Comparison of ENCODE assay signal across 8 cellular contexts in the genomic region with DNA sequence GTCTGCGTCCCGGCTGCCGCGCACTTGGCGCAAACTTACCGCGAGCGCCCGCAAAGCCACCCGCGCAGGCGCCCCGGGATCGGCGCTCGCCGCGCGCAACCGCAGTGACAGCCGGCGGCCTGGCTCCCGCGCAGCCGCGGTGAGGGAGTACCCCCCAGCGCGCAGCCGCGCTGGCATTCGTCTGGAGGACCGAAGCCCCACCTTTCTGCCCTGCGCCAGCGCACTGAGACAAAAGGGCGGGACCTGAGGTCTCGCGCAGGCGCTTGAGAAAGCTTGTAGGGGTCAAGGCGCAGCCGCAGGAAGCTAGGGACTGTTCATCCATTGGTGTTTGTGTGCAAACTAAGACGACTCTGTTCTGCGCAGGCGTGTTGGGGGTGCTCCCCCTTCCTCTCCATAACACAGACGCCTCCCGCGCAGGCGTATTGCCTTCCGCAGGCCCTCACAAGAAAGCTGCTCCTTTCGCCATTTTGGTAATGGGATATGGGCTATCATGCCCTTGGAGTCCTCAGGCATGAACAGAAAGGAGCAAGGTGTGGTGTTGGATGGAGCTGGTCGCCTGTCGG. TPM values are rescaled to one million over a fixed set of nuclear protein-coding genes. Genes with fewer than 3 reads are reported as not detected.
DNase-seq lines count a peak whose midpoint lies in the region; ATAC-seq, FAIRE-seq and TF ChIP-seq lines count a peak whose summit lies in the region.

TSS of gene PHF12 (minus strand) at position 91 of the 563 bp plus-strand sequence. CDS start 558 bp downstream, outside the sequence.

- H4K20me1 ChIP-seq in BLaER1 treated with 17β-estradiol and CSF1 and Interleukin-3, amounts not matched to agents 10 nM and 100 nM: peaks cover 25 to 39% (median 28%) of the 10 kb centered on the region in 11 experiments
- H4K20me1 ChIP-seq in HepG2 (ENCODE audit: insufficient read depth, low read length): no peaks in the 10 kb centered on the region; the same call in 1 of the 2 replicates

- no peaks in the 10 kb centered on the region for H3K27me3 ChIP-seq in BLaER1 treated with 17β-estradiol and CSF1 and Interleukin-3, amounts not matched to agents 10 nM and 100 nM
- no peaks in the 10 kb centered on the region; a peak in 1 of 5 replicates for H3K27me3 ChIP-seq in HepG2 (ENCODE audit: control insufficient read depth in 1 of 2, insufficient read depth in 2 of 2, low read length in 2 of 2)

- TF ChIP-seq RAD21 in HepG2 (CRISPR knock-in tag; IDR thresholded peaks at IDR 0.05): no peak

- peak; percentile 54 for ATAC-seq in GM19395 (IDR thresholded peaks at IDR 0.05; ENCODE audit: unreplicated experiment)
- ATAC-seq in HG03565 (IDR thresholded peaks at IDR 0.05; ENCODE audit: unreplicated experiment): peak; percentile 59
- ATAC-seq in HepG2: peak; percentile 70

- peak within 1 kb of the TSS; percentile 87 to 96 (median 92) for H3K4me3 ChIP-seq in BLaER1 treated with 17β-estradiol and CSF1 and Interleukin-3, amounts not matched to agents 10 nM and 100 nM
- peak within 1 kb of the TSS; percentile 87 to 97 (median 96) for H3K4me3 ChIP-seq in HepG2 (replicated peaks in 1 of 3; ENCODE audit: insufficient read depth in 1 of 3, low read depth in 2 of 3, low read length in 3 of 3)

- TF ChIP-seq EP300 in HepG2 (IDR thresholded peaks at IDR 0.05; ENCODE audit: low read depth in 2 of 2, low read length in 2 of 2) (no peak), HepG2 (CRISPR knock-in tag; IDR thresholded peaks at IDR 0.05; ENCODE audit: borderline replicate concordance) (no peak)

- H3K36me3 ChIP-seq in BLaER1 treated with 17β-estradiol and CSF1 and Interleukin-3, amounts not matched to agents 10 nM and 100 nM: peaks cover 2 to 24% (median 10%) of the 10 kb centered on the region in 11 experiments; a peak in 16 of 22 replicates
- no peaks in the 10 kb centered on the region for H3K36me3 ChIP-seq in HepG2 (replicated peaks in 1 of 2; ENCODE audit: control insufficient read depth in 1 of 2, insufficient read depth in 2 of 2, low read length in 2 of 2)

- H3K79me2 ChIP-seq in HepG2 (ENCODE audit: insufficient read depth, low read length): peaks cover 43% of the 10 kb centered on the region

- peak within 1 kb of the TSS; percentile 87 to 96 (median 93) for H3K9ac ChIP-seq in BLaER1 treated with 17β-estradiol and CSF1 and Interleukin-3, amounts not matched to agents 10 nM and 100 nM
- H3K9ac ChIP-seq in HepG2 (ENCODE audit: insufficient read depth, low read depth, low read length): peak within 1 kb of the TSS; percentile 93

- peak; percentile 100 for DNase-seq in NCI-H774 (lab: John Stamatoyannopoulos, UW)
- DNase-seq in activated CD4-positive, alpha-beta T cell treated with anti-CD3 and anti-CD28 coated beads, Interleukin-2, amount 50 U/mL, for 4 hours: peak; percentile 99 to 100
- DNase-seq in dermis microvascular lymphatic vessel endothelial cell (ENCODE audit: low read depth in 2 of 2): peak; percentile 100
- DNase-seq in HepG2 (ENCODE audit: low spot score): peak; percentile 100
- DNase-seq in stimulated activated CD4-positive, alpha-beta T cell treated with anti-CD3 and anti-CD28 coated beads, Interleukin-4, amount 100 ng/mL, for 1 hour: peak; percentile 99

- CTCF ChIA-PET in HepG2 (lab: Yijun Ruan, JAX; ENCODE audit: low intra/inter-chr PET ratio, low total read pairs): no interaction called here

- BruUV-seq in HepG2 (replicated peaks; lab: Mats Ljungman, UMichigan): no TSS peak

- intact Hi-C loops in HepG2 (cut with micrococcal nuclease; ENCODE audit: unreplicated experiment): no loop called here

- 0% methylated on average over 4 of the region's 51 CpGs for WGBS in HepG2 (ENCODE audit: low lambda C conversion rate)

- POLR2A ChIA-PET in HepG2 (lab: Yijun Ruan, JAX): interaction anchor here (0.6 to 4.4 kb wide), 22 partner anchors 10 to 616 kb away, joined by 3 to 57 read pairs (median 6); partner anchors contain the start of genes FAM222B, IFT20, MYO18A and NEK8

- peaks cover 31 to 39% (median 37%) of the 10 kb centered on the region in 10 experiments for H3K4me1 ChIP-seq in BLaER1 treated with 17β-estradiol and CSF1 and Interleukin-3, amounts not matched to agents 10 nM and 100 nM
- peaks cover 31% of the 10 kb centered on the region for H3K4me1 ChIP-seq in HepG2 (ENCODE audit: insufficient read depth, low read length)

- H3K27ac ChIP-seq in BLaER1 treated with 17β-estradiol and CSF1 and Interleukin-3, amounts not matched to agents 10 nM and 100 nM: peak within 1 kb of the TSS; percentile 90 to 99 (median 96)
- H3K27ac ChIP-seq in HepG2 (ENCODE audit: extremely low read length, insufficient read depth, low read length): peak within 1 kb of the TSS; percentile 99

- no peak for FAIRE-seq in HepG2 (lab: Jason Lieb, UNC)

- TF ChIP-seq POLR2A in HepG2 (IDR thresholded peaks at IDR 0.05; ENCODE audit: insufficient read depth in 1 of 2, low read depth in 2 of 2, low read length in 2 of 2): peak; percentile 60 to 61

- H3K4me2 ChIP-seq in BLaER1 treated with 17β-estradiol and CSF1 and Interleukin-3, amounts not matched to agents 10 nM and 100 nM: peak within 1 kb of the TSS; percentile 83 to 97 (median 91)
- H3K4me2 ChIP-seq in HepG2 (ENCODE audit: low read depth, low read length): peak within 1 kb of the TSS; percentile 94

- no peak within 1 kb of the TSS for H2AFZ ChIP-seq in HepG2 (ENCODE audit: low read length)

- in situ Hi-C loops in HepG2 (cut with HindIII; ENCODE audit: extremely low pct_ligation_motif_present, low pct_unique_long_range_greater_than_20kb): no loop called here

- H3K9me3 ChIP-seq in BLaER1 treated with 17β-estradiol and CSF1 and Interleukin-3, amounts not matched to agents 10 nM and 100 nM (replicated peaks in 1 of 11): no peaks in the 10 kb centered on the region
- H3K9me3 ChIP-seq in HepG2 (ENCODE audit: low read length): no peaks in the 10 kb centered on the region

- no peak for TF ChIP-seq CTCF in HepG2 (CRISPR knock-in tag; IDR thresholded peaks at IDR 0.05)

TF ChIP-seq in HepG2, 621 proteins besides CTCF, POLR2A, EP300 and RAD21 (continues in another document):
- peak; percentile 14; the same call in 1 of the 2 replicates for TF ChIP-seq ZNF616 (CRISPR knock-in tag; IDR thresholded peaks at IDR 0.05; ENCODE audit: low read depth)
- TF ChIP-seq, protein P1, sequence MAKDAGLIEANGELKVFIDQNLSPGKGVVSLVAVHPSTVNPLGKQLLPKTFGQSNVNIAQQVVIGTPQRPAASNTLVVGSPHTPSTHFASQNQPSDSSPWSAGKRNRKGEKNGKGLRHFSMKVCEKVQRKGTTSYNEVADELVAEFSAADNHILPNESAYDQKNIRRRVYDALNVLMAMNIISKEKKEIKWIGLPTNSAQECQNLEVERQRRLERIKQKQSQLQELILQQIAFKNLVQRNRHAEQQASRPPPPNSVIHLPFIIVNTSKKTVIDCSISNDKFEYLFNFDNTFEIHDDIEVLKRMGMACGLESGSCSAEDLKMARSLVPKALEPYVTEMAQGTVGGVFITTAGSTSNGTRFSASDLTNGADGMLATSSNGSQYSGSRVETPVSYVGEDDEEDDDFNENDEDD (CRISPR knock-in tag; IDR thresholded peaks at IDR 0.05; ENCODE audit: borderline replicate concordance): peak; percentile 8
- peak; percentile 55 for TF ChIP-seq HNRNPK (IDR thresholded peaks at IDR 0.05; ENCODE audit: low read depth, low read length, poor library complexity, severe bottlenecking)
- TF ChIP-seq ZNF773 (CRISPR knock-in tag; IDR thresholded peaks at IDR 0.05; ENCODE audit: borderline replicate concordance): no peak
- peak; percentile 54; the same call in 1 of the 2 replicates for TF ChIP-seq YEATS2 (CRISPR knock-in tag; IDR thresholded peaks at IDR 0.05; ENCODE audit: borderline replicate concordance)
- TF ChIP-seq SRSF1 (optimal IDR thresholded peaks at IDR 0.05; ENCODE audit: low read depth, low read length): peak; percentile 47
- no peak for TF ChIP-seq ZNF33A (CRISPR knock-in tag; IDR thresholded peaks at IDR 0.05; ENCODE audit: borderline replicate concordance)
- peak; percentile 79 for TF ChIP-seq GATAD1 (CRISPR knock-in tag; IDR thresholded peaks at IDR 0.05)
- TF ChIP-seq ZBTB37 (CRISPR knock-in tag; IDR thresholded peaks at IDR 0.05): no peak

RNA-seq across cellular contexts. Expression of gene PHF12, which starts in this region (rescaled TPM):
- total RNA-seq in dermis microvascular lymphatic vessel endothelial cell (4.4 and 9.0 TPM in 2 replicates), HepG2 (2016; rRNA removed; fragmentation: Illumina TruSeq; extraction: Trizol) (9.8 and 10.0 TPM in 2 replicates)
- total RNA-seq in HepG2 (2016; cell fraction: cytosol; rRNA removed; fragmentation: Illumina TruSeq; extraction: Trizol; ENCODE audit: low read depth): 38.8 and 40.7 TPM in 2 replicates
- total RNA-seq in HepG2 (2016; cell fraction: insoluble cytoplasmic fraction; rRNA removed; fragmentation: Illumina TruSeq; extraction: Trizol): 6.6 and 12.3 TPM in 2 replicates
- total RNA-seq in HepG2 (2016; cell fraction: membrane; rRNA removed; fragmentation: Illumina TruSeq; extraction: Trizol): 20.1 and 21.2 TPM in 2 replicates
- total RNA-seq in HepG2 (2016; cell fraction: nucleus; rRNA removed; fragmentation: Illumina TruSeq; extraction: Trizol): 11.6 and 13.5 TPM in 2 replicates
- 17.1 and 23.9 TPM in 2 replicates for polyA plus RNA-seq in HepG2 (2011; rRNA removed)
- 9.0 and 10.2 TPM in 2 replicates for polyA plus RNA-seq in HepG2 (2011; cell fraction: cytosol; rRNA removed)
- polyA plus RNA-seq in HepG2 (2011; cell fraction: nucleus; rRNA removed): 40.3 and 44.7 TPM in 2 replicates
- 12.4 and 17.6 TPM in 2 replicates for polyA plus RNA-seq in HepG2 (2012)
- polyA plus RNA-seq in HepG2 (2016; cell fraction: cytosol; fragmentation: Illumina TruSeq; extraction: Trizol; ENCODE audit: low read depth): 2.7 and 2.8 TPM in 2 replicates
- polyA plus RNA-seq in HepG2 (2016; cell fraction: insoluble cytoplasmic fraction; fragmentation: Illumina TruSeq; extraction: Trizol; ENCODE audit: low read depth): 11.3 and 15.3 TPM in 2 replicates
- 9.9 and 10.4 TPM in 2 replicates for polyA plus RNA-seq in HepG2 (2016; cell fraction: membrane; fragmentation: Illumina TruSeq; extraction: Trizol; ENCODE audit: low read depth)
- polyA plus RNA-seq in HepG2 (2016; cell fraction: nucleus; fragmentation: Illumina TruSeq; extraction: Trizol; ENCODE audit: insufficient read depth, low read depth): 39.1 and 44.1 TPM in 2 replicates
- 32.1 and 43.1 TPM in 2 replicates for polyA minus RNA-seq in HepG2 (2011; rRNA and poly(A)+ RNA removed; ENCODE audit: low replicate concordance)
- polyA minus RNA-seq in HepG2 (2011; cell fraction: cytosol; rRNA and poly(A)+ RNA removed): 13.8 and 18.0 TPM in 2 replicates
- polyA minus RNA-seq in HepG2 (2011; cell fraction: nucleus; rRNA and poly(A)+ RNA removed): 23.6 and 28.2 TPM in 2 replicates

Comparison
In these comparisons a context has a peak if more than half of its experiments do, and no peak if none do; other contexts are left out.
1. Peak in every context shown above with its lines: DNase-seq, ATAC-seq, H3K4me3 ChIP-seq and H3K27ac ChIP-seq.